ENCODE assay signal across 18 cellular contexts in genomic region chr7:17493451-17493850, GRCh38.
"Had no signal": no experiment of that assay in that cellular context is flagged by ENCODE, and none has a peak within 500 bp of the region (broad histone marks: within the 10 kb centered on the region; RNA-seq: fewer than 3 reads in every experiment).

No MANE protein-coding gene starts in this region.

- H3K4me1 ChIP-seq: body of pancreas had no signal

- H3K4me3 ChIP-seq: body of pancreas had no signal

- H3K27ac ChIP-seq: body of pancreas had no signal

- DNase-seq: activated CD4-positive, alpha-beta memory T cell treated with anti-CD3 and anti-CD28 coated beads, Interleukin-2, amount 10 ng/mL, durations not matched to agents 7 days and 5 days; activated CD4-positive, alpha-beta T cell treated with anti-CD3 and anti-CD28 coated beads for 4 hours; activated gamma-delta T cell; activated T-cell treated with anti-CD3 and anti-CD28 coated beads, Interleukin-2, amount 50 U/mL, for 48 hours; amygdala; body of pancreas; cerebellar nuclear complex; dermis blood vessel endothelial cell; head of caudate nucleus; immature natural killer cell; nucleus accumbens; small intestine; stimulated activated CD4-positive, alpha-beta T cell treated with anti-CD3 and anti-CD28 coated beads, Interleukin-4, amount 100 ng/mL, for 24 hours; stimulated activated CD8-positive, alpha-beta memory T cell treated with anti-CD3 and anti-CD28 coated beads, Interleukin-4, amount 100 ng/mL, for 48 hours; stimulated activated naive CD4-positive, alpha-beta T cell treated with Interleukin-2 at 50 U/mL for 16 hours; substantia nigra; T-helper 2 cell had no signal

- ATAC-seq: body of pancreas, WTC11 had no signal

- H3K27me3 ChIP-seq: body of pancreas had no signal

- H3K9me3 ChIP-seq: body of pancreas had no signal
